1 cellular context compared by ENCODE assay signal in genomic region chr12:93173178-93173957, GRCh38.
TF ChIP-seq lines count a peak whose summit lies in the region.

No MANE protein-coding gene starts in this region.

TF ChIP-seq in K562, 482 proteins besides CTCF, POLR2A, EP300 and RAD21 (continued from another document):
- TF ChIP-seq NFATC3 (IDR thresholded peaks at IDR 0.05) (no peak), ZNF766 (CRISPR knock-in tag; conservative IDR thresholded peaks at IDR 0.05) (peak; percentile 74), PYGO2 (tag; IDR thresholded peaks at IDR 0.05) (no peak)
TF ChIP-seq in K562: peak in this region for 2.
